ENCODE assay signal across 28 cellular contexts in the genomic region with DNA sequence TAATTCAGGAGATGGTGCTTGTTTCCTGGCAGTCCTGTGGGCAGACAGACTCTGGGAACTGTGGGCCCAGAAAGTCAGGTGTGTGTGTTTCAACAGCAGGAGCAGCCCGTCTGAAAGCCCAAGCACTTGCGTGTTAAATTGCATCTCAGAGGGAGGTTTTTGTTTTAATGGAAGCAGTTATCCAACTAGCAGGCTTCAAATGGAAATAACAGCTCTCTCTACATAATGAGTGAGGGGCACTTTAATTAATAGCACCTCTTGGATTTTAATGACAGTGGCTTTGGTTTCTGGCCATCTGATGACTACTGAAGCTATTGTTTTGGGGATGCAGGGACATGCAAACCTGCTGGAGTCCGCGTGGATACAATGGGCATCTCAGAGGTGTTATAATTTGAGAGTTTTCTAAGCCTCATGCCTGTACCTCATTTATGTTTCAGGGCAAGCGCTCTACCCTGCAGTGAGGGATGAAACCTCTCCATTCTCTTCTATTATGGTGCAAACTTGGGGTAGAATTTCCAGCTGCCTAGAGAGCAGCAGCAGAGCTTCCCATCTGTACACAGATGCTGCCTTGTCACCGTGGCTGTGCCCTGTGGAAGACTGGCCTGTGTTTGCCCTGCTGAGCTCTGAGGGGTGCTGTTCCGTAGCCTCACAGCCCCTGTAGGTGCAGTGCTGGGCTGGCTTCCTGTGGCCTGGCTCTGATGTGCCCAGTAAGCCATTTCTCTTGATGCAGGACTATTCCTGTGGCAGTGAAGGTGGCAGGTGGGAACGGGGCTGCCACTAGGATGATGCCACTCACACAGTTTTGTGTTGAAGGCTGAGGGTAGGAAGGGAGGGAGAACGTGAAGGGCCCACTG.
A peak's percentile ranks its signal among the peaks of the same experiment; 100 is the strongest.
DNase-seq lines count a peak whose midpoint lies in the region; ATAC-seq, FAIRE-seq and TF ChIP-seq lines count a peak whose summit lies in the region.
"Had no signal": no experiment of that assay in that cellular context is flagged by ENCODE, and none has a peak within 500 bp of the region (broad histone marks: within the 10 kb centered on the region; RNA-seq: fewer than 3 reads in every experiment).

No MANE protein-coding gene starts in this region.

- TF ChIP-seq EP300 in H1 (IDR thresholded peaks at IDR 0.05; ENCODE audit: borderline replicate concordance in 1 of 2, low read depth in 2 of 2, low read length in 2 of 2) (0 out of 3 replicates have a peak, but pooled peaks of 1 of the 2 experiments have one; percentile 48), sigmoid colon (IDR thresholded peaks at IDR 0.05) (no peak)

- H3K4me2 ChIP-seq in H1 (ENCODE audit: insufficient read depth in 1 of 2, low read depth in 2 of 2, low read length in 2 of 2): peak overlapping the region; percentile 32 to 41

- no peaks in the 10 kb centered on the region for H3K79me2 ChIP-seq in H1 (ENCODE audit: control insufficient read depth in 1 of 2, insufficient read depth in 2 of 2, low read length in 2 of 2)

- peak overlapping the region; percentile 20 for H3K14ac ChIP-seq in H1 (ENCODE audit: insufficient read length)

- intact Hi-C loops in sigmoid colon (cut with DNase I): no loop called here

- peak overlapping the region; percentile 62 for H3K56ac ChIP-seq in H1 (replicated peaks; ENCODE audit: insufficient read length, low read depth, low read length)

- no peaks in the 10 kb centered on the region for H3K27me3 Mint-ChIP-seq in activated CD4-positive, alpha-beta memory T cell treated with anti-CD3 and anti-CD28 coated beads, Interleukin-2, amount 10 ng/mL, durations not matched to agents 7 days and 5 days
- H3K27me3 Mint-ChIP-seq: activated naive CD8-positive, alpha-beta T cell treated with anti-CD3 and anti-CD28 coated beads for 36 hours had no signal

- no peak overlapping the region for H3K23ac ChIP-seq in H1 (ENCODE audit: insufficient read length)

- DNase-seq in NCI-H2171 treated with DMSO at 0.1 percent for 48 hours (lab: John Stamatoyannopoulos, UW): peak; percentile 18
- DNase-seq in NCI-H2171 (lab: John Stamatoyannopoulos, UW): no peak
- peak; percentile 68 for DNase-seq in NCI-H146 treated with DMSO at 0.1 percent for 48 hours (lab: John Stamatoyannopoulos, UW; ENCODE audit: unreplicated experiment)
- DNase-seq in H1 (ENCODE audit: low read depth in 1 of 2, low spot score in 2 of 2): peak; percentile 58 to 61
- peak; percentile 48 for DNase-seq in sigmoid colon
- DNase-seq in activated CD4-positive, alpha-beta memory T cell treated with anti-CD3 and anti-CD28 coated beads, Interleukin-2, amount 10 ng/mL, durations not matched to agents 7 days and 5 days: no peak
- DNase-seq: 8988T; activated CD8-positive, alpha-beta memory T cell treated with anti-CD3 and anti-CD28 coated beads, Interleukin-2, amount 50 U/mL, for 48 hours; activated naive CD8-positive, alpha-beta T cell treated with anti-CD3 and anti-CD28 coated beads for 36 hours; caudate nucleus; CD4-positive, alpha-beta memory T cell; dermis blood vessel endothelial cell; DMS 273 treated with DMSO at 0.1 percent for 48 hours; glutamatergic neuron; GOT3; IMR-90; left lung; mesendoderm; NCI-H226; occipital lobe; SHP77; SW 1271; T1000 had no signal

- peak; percentile 15 to 36; a peak in 3 of 4 replicates for TF ChIP-seq RAD21 in H1 (IDR thresholded peaks at IDR 0.05 in 1 of 2, conservative IDR thresholded peaks at IDR 0.05 in 1 of 2; ENCODE audit: low read depth in 2 of 2, low read length in 2 of 2)

- H3K9me3 Mint-ChIP-seq in activated CD4-positive, alpha-beta memory T cell treated with anti-CD3 and anti-CD28 coated beads, Interleukin-2, amount 10 ng/mL, durations not matched to agents 7 days and 5 days: no peaks in the 10 kb centered on the region
- H3K9me3 Mint-ChIP-seq: activated naive CD8-positive, alpha-beta T cell treated with anti-CD3 and anti-CD28 coated beads for 36 hours; CD4-positive, alpha-beta memory T cell; type B pancreatic cell had no signal

- no peak for TF ChIP-seq POLR2A in H1 (IDR thresholded peaks at IDR 0.05; ENCODE audit: control extremely low read depth in 1 of 2, low read depth in 2 of 2, low read length in 2 of 2)
- no peak for TF ChIP-seq POLR2A in sigmoid colon (IDR thresholded peaks at IDR 0.05)

- ATAC-seq in GM21526 (IDR thresholded peaks at IDR 0.05; ENCODE audit: low FRiP score, unreplicated experiment) (no peak), GM21528 (IDR thresholded peaks at IDR 0.05; ENCODE audit: low FRiP score, unreplicated experiment) (no peak)
- ATAC-seq: left lung had no signal

- H3K36me3 Mint-ChIP-seq in activated CD4-positive, alpha-beta memory T cell treated with anti-CD3 and anti-CD28 coated beads, Interleukin-2, amount 10 ng/mL, durations not matched to agents 7 days and 5 days (ENCODE audit: low read depth): no peaks in the 10 kb centered on the region
- H3K36me3 Mint-ChIP-seq: activated naive CD8-positive, alpha-beta T cell treated with anti-CD3 and anti-CD28 coated beads for 36 hours; CD4-positive, alpha-beta memory T cell; type B pancreatic cell had no signal

- peak overlapping the region; percentile 98 for H3K4ac ChIP-seq in H1 (replicated peaks; ENCODE audit: insufficient read length, low read depth, low read length)

- H2AK5ac ChIP-seq in H1 (ENCODE audit: low read depth, low read length): peak overlapping the region; percentile 94; the same call in 1 of the 2 replicates

- TF ChIP-seq CTCF in H1 (IDR thresholded peaks at IDR 0.05; ENCODE audit: control extremely low read depth in 1 of 3, insufficient read depth in 1 of 3, low read depth in 1 of 3, low read length in 3 of 3) (peak in 1 of 3 experiments; percentile 10; a peak in 1 of 4 replicates), sigmoid colon (IDR thresholded peaks at IDR 0.05) (no peak)

- H4K91ac ChIP-seq in H1 (replicated peaks; ENCODE audit: insufficient read length, low read length): peak overlapping the region; percentile 98

- no peak overlapping the region; a peak in 1 of 8 replicates for H3K4me3 ChIP-seq in H1 (ENCODE audit: extremely low read depth in 1 of 4, insufficient read depth in 2 of 4, low read depth in 3 of 4, low read length in 4 of 4)
- no peak overlapping the region for H3K4me3 ChIP-seq in sigmoid colon
- H3K4me3 ChIP-seq: ascending aorta, left lung had no signal

- peak overlapping the region in 3 of 4 experiments; percentile 10 to 25 (median 19); a peak in 2 of 7 replicates for H3K9ac ChIP-seq in H1 (replicated peaks in 1 of 4; ENCODE audit: extremely low read depth in 1 of 4, low read depth in 3 of 4, low read length in 3 of 4)

- H3K36me3 ChIP-seq in H1 (ENCODE audit: control insufficient read depth in 2 of 4, insufficient read depth in 4 of 4, low read length in 3 of 4) (no peaks in the 10 kb centered on the region), sigmoid colon (no peaks in the 10 kb centered on the region)
- H3K36me3 ChIP-seq: ascending aorta, left lung had no signal

- H3K27me3 ChIP-seq in H1 (replicated peaks in 1 of 4; ENCODE audit: control insufficient read depth in 3 of 4, extremely low read depth in 1 of 4, insufficient read depth in 3 of 4, low read length in 3 of 4) (no peaks in the 10 kb centered on the region), sigmoid colon (no peaks in the 10 kb centered on the region)
- H3K27me3 ChIP-seq: ascending aorta had no signal

- peak overlapping the region; percentile 93 for H2BK12ac ChIP-seq in H1 (ENCODE audit: low read depth, low read length)

- peak overlapping the region; percentile 88 for H2BK120ac ChIP-seq in H1 (replicated peaks; ENCODE audit: low read depth, low read length)

- peak overlapping the region; percentile 100 for H2BK20ac ChIP-seq in H1 (ENCODE audit: low read length)

- H3K4me1 ChIP-seq in H1 (replicated peaks in 1 of 4; ENCODE audit: control insufficient read depth in 3 of 4, insufficient read depth in 4 of 4, low read length in 3 of 4) (peaks cover 17 to 24% (median 19%) of the 10 kb centered on the region in 4 experiments), sigmoid colon (no peaks in the 10 kb centered on the region)
- H3K4me1 ChIP-seq: ascending aorta had no signal

- H2BK5ac ChIP-seq in H1 (ENCODE audit: low read depth, low read length): peak overlapping the region; percentile 98

- no peak overlapping the region for H2AFZ ChIP-seq in H1 (ENCODE audit: low read length)

- no peaks in the 10 kb centered on the region for H4K20me1 ChIP-seq in H1 (replicated peaks in 1 of 2; ENCODE audit: control insufficient read depth in 1 of 2, insufficient read depth in 2 of 2, low read length in 2 of 2)

- peaks cover 2% of the 10 kb centered on the region for H3K4me1 Mint-ChIP-seq in activated CD4-positive, alpha-beta memory T cell treated with anti-CD3 and anti-CD28 coated beads, Interleukin-2, amount 10 ng/mL, durations not matched to agents 7 days and 5 days
- H3K4me1 Mint-ChIP-seq: activated naive CD8-positive, alpha-beta T cell treated with anti-CD3 and anti-CD28 coated beads for 36 hours; CD4-positive, alpha-beta memory T cell had no signal

- H4K5ac ChIP-seq in H1 (ENCODE audit: insufficient read length, low read depth, low read length): peak overlapping the region; percentile 77

- FAIRE-seq in H1 (lab: Jason Lieb, UNC): peak; percentile 89

- CTCF ChIA-PET in H1 (lab: Charles Lee; ENCODE audit: partially characterized antibody): interaction anchor here (0.7 to 1.4 kb wide), 5 partner anchors 10 to 372 kb away, joined by 3 read pairs; no protein-coding TSS in a partner anchor
- CTCF ChIA-PET in activated CD4-positive, alpha-beta memory T cell treated with anti-CD3 and anti-CD28 coated beads, Interleukin-2, amount 10 ng/mL, durations not matched to agents 7 days and 5 days (lab: Charles Lee): no interaction called here

- no peak overlapping the region for H3K4me3 Mint-ChIP-seq in activated CD4-positive, alpha-beta memory T cell treated with anti-CD3 and anti-CD28 coated beads, Interleukin-2, amount 10 ng/mL, durations not matched to agents 7 days and 5 days
- H3K4me3 Mint-ChIP-seq: activated naive CD8-positive, alpha-beta T cell treated with anti-CD3 and anti-CD28 coated beads for 36 hours; CD4-positive, alpha-beta memory T cell; type B pancreatic cell had no signal

- peak overlapping the region; percentile 26; the same call in 1 of the 2 replicates for H4K8ac ChIP-seq in H1 (ENCODE audit: extremely low read depth, insufficient read depth, low read length)

- POLR2A ChIA-PET in H1 (lab: Charles Lee; ENCODE audit: partially characterized antibody): no interaction called here
- POLR2A ChIA-PET in activated CD4-positive, alpha-beta memory T cell treated with anti-CD3 and anti-CD28 coated beads, Interleukin-2, amount 10 ng/mL, durations not matched to agents 7 days and 5 days (lab: Charles Lee): no interaction called here

- H2BK15ac ChIP-seq in H1 (ENCODE audit: low read length): peak overlapping the region; percentile 61; the same call in 1 of the 2 replicates

- WGBS in H1 (ENCODE audit: extremely low coverage in 1 of 2, insufficient coverage in 1 of 2, insufficient read length in 1 of 2, insufficient replicate concordance in 2 of 2, low coverage in 1 of 2, low lambda C conversion rate in 2 of 2, missing lambda C conversion rate in 1 of 2), 2 experiments: 17% methylated on average over 9 of the region's 9 CpGs; no CpG with 5 or more reads in 1 of the 2 experiments
- 62 to 67% methylated on average over 9 of the region's 9 CpGs for WGBS in sigmoid colon, 2 donors

- peak overlapping the region; percentile 99 for H3K18ac ChIP-seq in H1 (ENCODE audit: extremely low read depth, low read length)

- no peak overlapping the region for H3K27ac Mint-ChIP-seq in activated CD4-positive, alpha-beta memory T cell treated with anti-CD3 and anti-CD28 coated beads, Interleukin-2, amount 10 ng/mL, durations not matched to agents 7 days and 5 days
- H3K27ac Mint-ChIP-seq: activated naive CD8-positive, alpha-beta T cell treated with anti-CD3 and anti-CD28 coated beads for 36 hours; CD4-positive, alpha-beta memory T cell; type B pancreatic cell had no signal

- no peaks in the 10 kb centered on the region for H3K79me1 ChIP-seq in H1 (ENCODE audit: low read depth, low read length)

- H3K27ac ChIP-seq in H1 (ENCODE audit: low read depth, low read length): peak overlapping the region; percentile 42; the same call in 1 of the 2 replicates
- no peak overlapping the region for H3K27ac ChIP-seq in sigmoid colon
- H3K27ac ChIP-seq: ascending aorta, HL-60, left lung had no signal

- H3K23me2 ChIP-seq in H1 (ENCODE audit: low read depth, low read length): no peaks in the 10 kb centered on the region; the same call in 1 of the 2 replicates

- H3K9me3 ChIP-seq in H1 (ENCODE audit: insufficient read depth in 2 of 2, low read depth in 1 of 2, low read length in 1 of 2): no peaks in the 10 kb centered on the region
- H3K9me3 ChIP-seq in sigmoid colon: no peaks in the 10 kb centered on the region
- H3K9me3 ChIP-seq: ascending aorta, left lung had no signal

Comparison
In these comparisons a context has a peak if more than half of its experiments do, and no peak if none do; other contexts are left out.
1. DNase-seq: peak in NCI-H2171 treated with DMSO at 0.1 percent for 48 hours (single experiment), NCI-H146 treated with DMSO at 0.1 percent for 48 hours (single experiment), H1 (2 of 2) and sigmoid colon (single experiment); none in NCI-H2171 (single experiment) and activated CD4-positive, alpha-beta memory T cell treated with anti-CD3 and anti-CD28 coated beads, Interleukin-2, amount 10 ng/mL, durations not matched to agents 7 days and 5 days (single experiment).